In genomic region chr15:77070180-77070499, GRCh38 we compare ENCODE assay signal across 8 cellular contexts. TPM values are rescaled to one million over a fixed set of nuclear protein-coding genes. Genes with fewer than 3 reads are reported as not detected.
DNase-seq lines count a peak whose midpoint lies in the region; ATAC-seq, FAIRE-seq and TF ChIP-seq lines count a peak whose summit lies in the region.

No MANE protein-coding gene starts in this region.

- no peak overlapping the region for H2BK5ac ChIP-seq in H9 (ENCODE audit: insufficient read length, low read length)

- H3K18ac ChIP-seq in H9 (ENCODE audit: insufficient read length, low read depth, low read length): peak overlapping the region; percentile 60

- H4K91ac ChIP-seq in H9 (ENCODE audit: insufficient read length, low read depth, low read length): no peak overlapping the region

- H3K27me3 Mint-ChIP-seq in H9 (ENCODE audit: low read depth) (peaks cover 3% of the 10 kb centered on the region), glutamatergic neuron (ENCODE audit: unreplicated experiment) (peaks cover 7% of the 10 kb centered on the region)

- H3K27ac ChIP-seq in H9 (ENCODE audit: insufficient read length, low read depth, low read length) (no peak overlapping the region), WERI-Rb-1 (peak overlapping the region; percentile 94), small intestine (ENCODE audit: low read depth in 1 of 2, low read length in 1 of 2) (peak overlapping the region; percentile 85 to 97)

- H3K56ac ChIP-seq in H9 (ENCODE audit: insufficient read length, low read depth, low read length): no peak overlapping the region

- no peak overlapping the region for H4K8ac ChIP-seq in H9 (replicated peaks; ENCODE audit: insufficient read length, low read depth, low read length)

- no peak overlapping the region for H3K23ac ChIP-seq in H9 (ENCODE audit: insufficient read length, low read depth, low read length)

- H3K4me3 Mint-ChIP-seq in H9: peak overlapping the region; percentile 80 to 81
- H3K4me3 Mint-ChIP-seq in glutamatergic neuron (ENCODE audit: unreplicated experiment): peak overlapping the region; percentile 99

- no peak overlapping the region for H3T11ph ChIP-seq in H9 (ENCODE audit: low read length)

- no peak overlapping the region for H4K5ac ChIP-seq in H9 (ENCODE audit: insufficient read length, low read depth, low read length)

- H3K9ac ChIP-seq in H9 (ENCODE audit: extremely low read depth, insufficient read length, low read length): peak overlapping the region; percentile 56

- H3K9me3 ChIP-seq in H9 (ENCODE audit: control insufficient read depth, low read depth, low read length): no peaks in the 10 kb centered on the region
- no peaks in the 10 kb centered on the region for H3K9me3 ChIP-seq in WERI-Rb-1 (ENCODE audit: severe bottlenecking)
- no peaks in the 10 kb centered on the region for H3K9me3 ChIP-seq in small intestine (ENCODE audit: control insufficient read depth, low read depth)

- peaks cover 6% of the 10 kb centered on the region for H3K23me2 ChIP-seq in H9 (ENCODE audit: insufficient read length, low read depth, low read length, poor library complexity, severe bottlenecking)

- H4K20me1 ChIP-seq in H9 (ENCODE audit: control insufficient read depth, insufficient read depth, insufficient read length): no peaks in the 10 kb centered on the region

- H2AK5ac ChIP-seq in H9 (ENCODE audit: insufficient read length, low read length): no peak overlapping the region

- no peak for TF ChIP-seq CTCF in H9 (conservative IDR thresholded peaks at IDR 0.05)
- TF ChIP-seq CTCF in WERI-Rb-1 (IDR thresholded peaks at IDR 0.05; ENCODE audit: low read depth, low read length): no peak
- no peak for TF ChIP-seq CTCF in glutamatergic neuron (IDR thresholded peaks at IDR 0.05; ENCODE audit: partially characterized antibody, unreplicated experiment)

- H3K14ac ChIP-seq in H9 (ENCODE audit: insufficient read depth, low read length): peak overlapping the region; percentile 69; the same call in 1 of the 2 replicates

- H3K36me3 ChIP-seq in WERI-Rb-1 (peaks cover 31% of the 10 kb centered on the region), small intestine (ENCODE audit: control insufficient read depth in 2 of 2, insufficient read depth in 2 of 2, low read length in 2 of 2) (no peaks in the 10 kb centered on the region)

- WGBS in H9 (ENCODE audit: extremely low coverage, insufficient read length, low lambda C conversion rate): no CpG with 5 or more reads among the region's 18 CpGs
- 0 to 1% (median 1%) methylated on average over 18 of the region's 18 CpGs for WGBS in small intestine, 3 donors

- H3K4ac ChIP-seq in H9 (ENCODE audit: low read depth, low read length): no peak overlapping the region

- no peaks in the 10 kb centered on the region for H3K79me1 ChIP-seq in H9 (ENCODE audit: insufficient read depth, low read depth, low read length, poor library complexity, severe bottlenecking)

- no peak overlapping the region for H2BK12ac ChIP-seq in H9 (ENCODE audit: insufficient read length, low read depth, low read length)

- peaks cover 2 to 8% (median 4%) of the 10 kb centered on the region in 3 experiments; a peak in 5 of 7 replicates for H3K36me3 Mint-ChIP-seq in H9 (ENCODE audit: insufficient read depth in 1 of 3, low read depth in 3 of 3)
- H3K36me3 Mint-ChIP-seq in glutamatergic neuron (ENCODE audit: unreplicated experiment): no peaks in the 10 kb centered on the region

- peaks cover 13% of the 10 kb centered on the region; the same call in 1 of the 2 replicates for H3K79me2 ChIP-seq in H9 (ENCODE audit: insufficient read depth, low read length)

- no peak for DNase-seq in H9
- DNase-seq in WERI-Rb-1: no peak
- no peak for DNase-seq in glutamatergic neuron
- DNase-seq in small intestine: no peak
- no peak for DNase-seq in HuH-7 (ENCODE audit: low spot score)
- no peak for DNase-seq in activated effector memory CD4-positive, alpha-beta T cell treated with anti-CD3 and anti-CD28 coated beads, Interleukin-2, amount 50 U/mL, for 16 hours

- no peak overlapping the region for H2BK15ac ChIP-seq in H9 (ENCODE audit: low read depth, low read length)

- peak overlapping the region; percentile 95 for H3K4me3 ChIP-seq in WERI-Rb-1 (ENCODE audit: low read depth, low read length)
- peak overlapping the region; percentile 90 to 95 for H3K4me3 ChIP-seq in small intestine (ENCODE audit: low read depth in 1 of 2, low read length in 2 of 2)

- H3K4me1 Mint-ChIP-seq in H9: peaks cover 14 to 21% of the 10 kb centered on the region in 2 experiments
- H3K4me1 Mint-ChIP-seq in glutamatergic neuron (ENCODE audit: low read depth, unreplicated experiment): peaks cover 19% of the 10 kb centered on the region

- FAIRE-seq in small intestine (lab: Jason Lieb, UNC): no peak

- no peak overlapping the region for H2AFZ ChIP-seq in H9 (ENCODE audit: low read length)

- H2BK20ac ChIP-seq in H9 (ENCODE audit: low read depth, low read length, poor library complexity, severe bottlenecking): no peak overlapping the region

- H3K27me3 ChIP-seq in H9 (ENCODE audit: insufficient read depth, low read length) (no peaks in the 10 kb centered on the region), WERI-Rb-1 (ENCODE audit: insufficient read depth, low read depth, severe bottlenecking) (no peaks in the 10 kb centered on the region), small intestine (ENCODE audit: control insufficient read depth in 2 of 2, insufficient read depth in 2 of 2, low read length in 2 of 2) (no peaks in the 10 kb centered on the region)

- no peak overlapping the region for H2BK120ac ChIP-seq in H9 (ENCODE audit: low read depth, low read length, poor library complexity, severe bottlenecking)

- H3K4me1 ChIP-seq in H9 (ENCODE audit: insufficient read depth, low read length) (peaks cover 3% of the 10 kb centered on the region), small intestine (ENCODE audit: control insufficient read depth in 2 of 2, insufficient read depth in 1 of 2, low read depth in 1 of 2, low read length in 1 of 2) (no peaks in the 10 kb centered on the region)

- no peak for ATAC-seq in activated CD4-positive, CD25-positive, alpha-beta regulatory T cell treated with anti-CD3 and anti-CD28 coated beads, Interleukin-2, amount 50 U/mL, for 24 hours
- ATAC-seq in GM19328 (IDR thresholded peaks at IDR 0.05; ENCODE audit: unreplicated experiment): no peak

- no peak overlapping the region; a peak in 1 of 7 replicates for H3K27ac Mint-ChIP-seq in H9
- peak overlapping the region; percentile 90 for H3K27ac Mint-ChIP-seq in glutamatergic neuron (ENCODE audit: unreplicated experiment)

- peak overlapping the region; percentile 72 for H3K4me2 ChIP-seq in H9 (ENCODE audit: insufficient read depth, insufficient read length, low read length)

- no peaks in the 10 kb centered on the region for H3K9me3 Mint-ChIP-seq in H9
- H3K9me3 Mint-ChIP-seq in glutamatergic neuron (ENCODE audit: unreplicated experiment): no peaks in the 10 kb centered on the region

RNA-seq across cellular contexts. Expression of gene TSPAN3, which starts 0.8 kb away (rescaled TPM):
- 117 and 124 TPM in 2 replicates for total RNA-seq in H9 (2021)
- 190 TPM for total RNA-seq in glutamatergic neuron (ENCODE audit: unreplicated experiment)
- polyA plus RNA-seq in small intestine: 100 to 1,000 TPM; 263 to 352 (median 334) TPM
